35 cellular contexts compared by ENCODE assay signal in the genomic region with DNA sequence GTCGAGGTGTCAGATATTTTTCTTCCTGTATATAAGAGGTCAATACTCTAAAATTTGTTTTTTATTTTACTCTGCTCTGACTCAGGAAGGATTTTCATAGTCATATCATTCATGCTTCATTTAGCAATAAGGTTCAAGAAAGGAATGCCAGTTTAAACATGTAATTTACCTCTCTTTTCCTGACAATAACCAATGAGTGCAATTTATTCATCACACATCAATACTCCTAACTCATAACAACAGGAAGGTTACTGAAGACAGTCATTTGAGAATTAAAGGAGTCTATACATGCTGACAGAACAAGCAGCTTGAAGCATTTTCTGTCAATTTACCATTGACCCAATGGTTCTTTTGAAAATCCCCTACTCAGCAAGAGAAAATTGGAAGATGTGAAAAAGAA.
"Had no signal": no experiment of that assay in that cellular context is flagged by ENCODE, and none has a peak within 500 bp of the region (broad histone marks: within the 10 kb centered on the region; RNA-seq: fewer than 3 reads in every experiment).

No MANE protein-coding gene starts in this region.

- DNase-seq: activated CD4-positive, alpha-beta memory T cell treated with anti-CD3 and anti-CD28 coated beads, Interleukin-2, amount 10 ng/mL, durations not matched to agents 7 days and 5 days; activated CD4-positive, alpha-beta T cell treated with anti-CD3 and anti-CD28 coated beads for 1 hour; activated CD4-positive, alpha-beta T cell treated with anti-CD3 and anti-CD28 coated beads for 36 hours; activated CD4-positive, alpha-beta T cell treated with anti-CD3 and anti-CD28 coated beads for 48 hours; activated CD4-positive, alpha-beta T cell treated with anti-CD3 and anti-CD28 coated beads, Interleukin-2, amount 10 ng/mL, durations not matched to agents 7 days and 5 days; activated CD4-positive, alpha-beta T cell treated with anti-CD3 and anti-CD28 coated beads, Interleukin-2, amount 50 U/mL, for 48 hours; activated CD4-positive, CD25-positive, alpha-beta regulatory T cell; activated CD8-positive, alpha-beta memory T cell treated with anti-CD3 and anti-CD28 coated beads for 24 hours; activated CD8-positive, alpha-beta memory T cell treated with anti-CD3 and anti-CD28 coated beads, Interleukin-2, amount 10 ng/mL, durations not matched to agents 7 days and 5 days; activated CD8-positive, alpha-beta memory T cell treated with anti-CD3 and anti-CD28 coated beads, Interleukin-2, amount 50 U/mL, for 48 hours; activated CD8-positive, alpha-beta T cell treated with anti-CD3 and anti-CD28 coated beads, Interleukin-2, amount 10 ng/mL, durations not matched to agents 7 days and 5 days; activated effector memory CD4-positive, alpha-beta T cell treated with Interleukin-2 at 50 U/mL for 16 hours; activated gamma-delta T cell; activated naive CD4-positive, alpha-beta T cell treated with anti-CD3 and anti-CD28 coated beads, Interleukin-2, amount 10 ng/mL, durations not matched to agents 7 days and 5 days; activated naive CD4-positive, alpha-beta T cell treated with Interleukin-2 at 50 U/mL for 16 hours; activated naive CD8-positive, alpha-beta T cell treated with anti-CD3 and anti-CD28 coated beads for 36 hours; activated T-cell treated with anti-CD3 and anti-CD28 coated beads, Interleukin-2, amount 50 U/mL, for 24 hours; activated T-cell treated with anti-CD3 and anti-CD28 coated beads, Interleukin-2, amount 50 U/mL, for 48 hours; adrenal gland; amniotic stem cell; body of pancreas; brain microvascular endothelial cell; central memory CD4-positive, alpha-beta T cell; T-helper 1 cell; T-helper 2 cell; T-helper 9 cell; WERI-Rb-1 had no signal

- H3K27me3 ChIP-seq: ascending aorta, body of pancreas, brain microvascular endothelial cell had no signal

- H3K36me3 ChIP-seq: adrenal gland, ascending aorta, brain microvascular endothelial cell, breast epithelium, WERI-Rb-1 had no signal

- H3K9me3 ChIP-seq: adrenal gland, ascending aorta, body of pancreas, breast epithelium had no signal

- H3K36me3 Mint-ChIP-seq: activated naive CD8-positive, alpha-beta T cell treated with anti-CD3 and anti-CD28 coated beads for 36 hours; WTC11 had no signal

- H3K27ac Mint-ChIP-seq: activated CD4-positive, alpha-beta memory T cell treated with anti-CD3 and anti-CD28 coated beads, Interleukin-2, amount 10 ng/mL, durations not matched to agents 7 days and 5 days; activated CD4-positive, alpha-beta T cell treated with anti-CD3 and anti-CD28 coated beads for 36 hours; activated CD4-positive, alpha-beta T cell treated with anti-CD3 and anti-CD28 coated beads, Interleukin-2, amount 10 ng/mL, durations not matched to agents 7 days and 5 days; activated CD8-positive, alpha-beta memory T cell treated with anti-CD3 and anti-CD28 coated beads, Interleukin-2, amount 10 ng/mL, durations not matched to agents 7 days and 5 days; activated CD8-positive, alpha-beta T cell treated with anti-CD3 and anti-CD28 coated beads, Interleukin-2, amount 10 ng/mL, durations not matched to agents 7 days and 5 days; activated naive CD4-positive, alpha-beta T cell treated with anti-CD3 and anti-CD28 coated beads, Interleukin-2, amount 10 ng/mL, durations not matched to agents 7 days and 5 days; activated naive CD4-positive, alpha-beta T cell treated with anti-CD3 and anti-CD28 coated beads, Interleukin-2, amount 50 U/mL, for 24 hours; activated naive CD8-positive, alpha-beta T cell treated with anti-CD3 and anti-CD28 coated beads for 36 hours; activated T-cell treated with anti-CD3 and anti-CD28 coated beads, Interleukin-2, amount 50 U/mL, for 24 hours; activated T-helper 2 cell treated with anti-CD3 and anti-CD28 coated beads, Interferon-gamma antibody, Interleukin-2, Interleukin-4, amounts not matched to agents 10 μg/mL and 5 μg/mL and 100 μg/mL, durations not matched to agents 14 hours and 24 hours and 36 hours; T-helper 1 cell treated with Interleukin-12 subunit alpha and Interleukin-12 subunit beta and Interleukin-4 antibody, amounts not matched to agents 30 μg/mL and 1 μg/mL, for 36 hours; T-helper 2 cell treated with Interferon-gamma antibody and Interleukin-4, amounts not matched to agents 5 μg/mL and 100 μg/mL, for 36 hours; WTC11 had no signal

- ATAC-seq: activated CD4-positive, alpha-beta T cell treated with anti-CD3 and anti-CD28 coated beads for 36 hours; activated CD4-positive, CD25-positive, alpha-beta regulatory T cell treated with anti-CD3 and anti-CD28 coated beads, Interleukin-2, amount 50 U/mL, for 24 hours; activated CD8-positive, alpha-beta memory T cell treated with anti-CD3 and anti-CD28 coated beads, Interleukin-2, amount 10 ng/mL, durations not matched to agents 7 days and 5 days; activated CD8-positive, alpha-beta T cell treated with anti-CD3 and anti-CD28 coated beads, Interleukin-2, amount 10 ng/mL, durations not matched to agents 7 days and 5 days; body of pancreas; WTC11 had no signal

- H3K4me3 ChIP-seq: adrenal gland, ascending aorta, body of pancreas, breast epithelium had no signal

- H3K4me1 ChIP-seq: adrenal gland, ascending aorta, body of pancreas, breast epithelium had no signal

- H3K9me3 Mint-ChIP-seq: activated CD4-positive, alpha-beta memory T cell treated with anti-CD3 and anti-CD28 coated beads, Interleukin-2, amount 10 ng/mL, durations not matched to agents 7 days and 5 days; activated naive CD4-positive, alpha-beta T cell treated with anti-CD3 and anti-CD28 coated beads, Interleukin-2, amount 10 ng/mL, durations not matched to agents 7 days and 5 days; activated naive CD4-positive, alpha-beta T cell treated with anti-CD3 and anti-CD28 coated beads, Interleukin-2, amount 50 U/mL, for 24 hours; activated T-cell treated with anti-CD3 and anti-CD28 coated beads, Interleukin-2, amount 50 U/mL, for 24 hours; activated T-helper 2 cell treated with anti-CD3 and anti-CD28 coated beads, Interferon-gamma antibody, Interleukin-2, Interleukin-4, amounts not matched to agents 10 μg/mL and 5 μg/mL and 100 μg/mL, durations not matched to agents 14 hours and 24 hours and 36 hours had no signal

- H3K27ac ChIP-seq: adrenal gland, ascending aorta, body of pancreas, brain microvascular endothelial cell, breast epithelium, WERI-Rb-1 had no signal
